Comparison of ENCODE assay signal across 8 cellular contexts in genomic region chr12:117590386-117590785, GRCh38.
"Had no signal": no experiment of that assay in that cellular context is flagged by ENCODE, and none has a peak within 500 bp of the region (broad histone marks: within the 10 kb centered on the region; RNA-seq: fewer than 3 reads in every experiment).

No MANE protein-coding gene starts in this region.

- H3K9me3 ChIP-seq: HAP-1 had no signal

- H3K36me3 ChIP-seq: HAP-1 had no signal

- DNase-seq: GM23248, GOT3, H7, H9, HCEC 1CT, HFFc6 had no signal

- H3K4me1 ChIP-seq: HAP-1 had no signal

- H3K27ac ChIP-seq: GM23248 had no signal

- H3K4me3 ChIP-seq: GM23248, GM23338, HAP-1 had no signal
